ENCODE assay signal across 9 cellular contexts in the genomic region with DNA sequence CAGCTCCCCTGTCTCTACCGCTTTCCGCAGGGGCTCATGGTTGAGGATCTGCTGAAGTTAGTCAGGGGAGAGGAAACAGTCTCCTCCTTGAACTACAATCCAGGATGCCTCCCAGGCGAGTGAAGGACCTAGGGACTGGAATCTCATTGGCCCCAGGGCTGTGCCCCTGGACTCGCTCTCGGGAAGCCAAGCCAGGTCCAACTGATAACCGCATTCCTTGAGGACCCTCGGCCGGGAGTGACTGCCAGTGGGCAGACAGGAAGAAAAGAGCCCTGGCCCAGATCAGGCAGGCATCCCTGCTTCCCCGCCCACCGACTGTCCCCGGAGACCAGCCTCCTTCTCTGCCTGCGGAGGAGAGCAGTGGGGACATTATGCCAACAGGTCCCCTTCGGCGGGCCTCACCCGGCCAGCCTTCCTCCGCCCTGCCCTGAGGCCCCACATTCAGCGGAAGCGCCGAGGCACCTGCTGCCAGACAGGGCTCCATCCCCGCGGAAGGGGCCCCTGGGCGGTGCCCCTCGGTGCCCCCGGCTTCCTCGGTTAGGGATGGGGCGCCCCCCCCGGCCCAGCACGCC. TPM values are rescaled to one million over a fixed set of nuclear protein-coding genes. Genes with fewer than 3 reads are reported as not detected.
DNase-seq lines count a peak whose midpoint lies in the region; ATAC-seq, FAIRE-seq and TF ChIP-seq lines count a peak whose summit lies in the region.
"Had no signal": no experiment of that assay in that cellular context is flagged by ENCODE, and none has a peak within 500 bp of the region (broad histone marks: within the 10 kb centered on the region; RNA-seq: fewer than 3 reads in every experiment).

No MANE protein-coding gene starts in this region.

- H3K4me1 ChIP-seq in cardiac muscle cell (ENCODE audit: low read depth) (peaks cover 49% of the 10 kb centered on the region), kidney (ENCODE audit: control insufficient read depth in 1 of 2, insufficient read depth in 1 of 2, low read depth in 1 of 2, low read length in 2 of 2) (peaks cover 0 to 21% of the 10 kb centered on the region in 2 donors)

- DNase-seq in cardiac muscle cell (ENCODE audit: low read depth in 1 of 2, low spot score in 1 of 2): peak in 1 of 2 donors; percentile 42
- no peak for DNase-seq in cardiac septum (ENCODE audit: low spot score)
- DNase-seq in activated naive CD4-positive, alpha-beta T cell treated with anti-CD3 and anti-CD28 coated beads for 36 hours: peak; percentile 35
- no peak for DNase-seq in kidney
- DNase-seq in stimulated activated effector memory CD8-positive, alpha-beta T cell treated with anti-CD3 and anti-CD28 coated beads, Interleukin-12 subunit alpha, Interleukin-12 subunit beta, amount 100 ng/mL, for 72 hours (ENCODE audit: low spot score in 2 of 2): peak; percentile 25 to 59
- DNase-seq in glomerular visceral epithelial cell (ENCODE audit: extremely low spot score): no peak
- DNase-seq in urothelium cell line (ENCODE audit: low spot score): no peak

- intact Hi-C loops in cardiac septum (cut with DNase I) (no loop called here), kidney (cut with DNase I) (no loop called here)
- intact Hi-C loops in activated naive CD4-positive, alpha-beta T cell treated with anti-CD3 and anti-CD28 coated beads for 36 hours (cut with micrococcal nuclease): loop anchor here (5.0 kb wide), 1 partner anchor 39 kb away; no protein-coding TSS in a partner anchor

- TF ChIP-seq CTCF in cardiac muscle cell (IDR thresholded peaks at IDR 0.05; ENCODE audit: low read depth, low read length) (no peak), kidney (IDR thresholded peaks at IDR 0.05; ENCODE audit: borderline replicate concordance, extremely low read depth, insufficient read depth) (no peak)

- H3K4me1 Mint-ChIP-seq in activated naive CD4-positive, alpha-beta T cell treated with anti-CD3 and anti-CD28 coated beads for 36 hours (ENCODE audit: low read depth): peaks cover 11% of the 10 kb centered on the region
- peaks cover 19% of the 10 kb centered on the region for H3K4me1 Mint-ChIP-seq in stimulated activated effector memory CD8-positive, alpha-beta T cell treated with anti-CD3 and anti-CD28 coated beads, Interleukin-12 subunit alpha, Interleukin-12 subunit beta, amount 100 ng/mL, for 72 hours

- H3K9ac ChIP-seq in kidney (ENCODE audit: low read length in 2 of 2): no peak overlapping the region

- peak overlapping the region; percentile 60 for H3K4me3 Mint-ChIP-seq in activated naive CD4-positive, alpha-beta T cell treated with anti-CD3 and anti-CD28 coated beads for 36 hours
- H3K4me3 Mint-ChIP-seq in stimulated activated effector memory CD8-positive, alpha-beta T cell treated with anti-CD3 and anti-CD28 coated beads, Interleukin-12 subunit alpha, Interleukin-12 subunit beta, amount 100 ng/mL, for 72 hours: peak overlapping the region; percentile 68

- H3K36me3 ChIP-seq in cardiac muscle cell (no peaks in the 10 kb centered on the region), kidney (ENCODE audit: control insufficient read depth in 1 of 2, insufficient read depth in 2 of 2, low read length in 2 of 2) (no peaks in the 10 kb centered on the region)

- no peaks in the 10 kb centered on the region for H3K36me3 Mint-ChIP-seq in activated naive CD4-positive, alpha-beta T cell treated with anti-CD3 and anti-CD28 coated beads for 36 hours (ENCODE audit: low read depth)
- no peaks in the 10 kb centered on the region for H3K36me3 Mint-ChIP-seq in stimulated activated effector memory CD8-positive, alpha-beta T cell treated with anti-CD3 and anti-CD28 coated beads, Interleukin-12 subunit alpha, Interleukin-12 subunit beta, amount 100 ng/mL, for 72 hours

- H3K9me3 ChIP-seq in cardiac muscle cell (ENCODE audit: low read depth) (no peaks in the 10 kb centered on the region), kidney (ENCODE audit: control insufficient read depth in 1 of 2, low read length in 2 of 2) (no peaks in the 10 kb centered on the region)
- H3K9me3 ChIP-seq: body of pancreas had no signal

- no peaks in the 10 kb centered on the region for H3K9me3 Mint-ChIP-seq in activated naive CD4-positive, alpha-beta T cell treated with anti-CD3 and anti-CD28 coated beads for 36 hours
- H3K9me3 Mint-ChIP-seq in stimulated activated effector memory CD8-positive, alpha-beta T cell treated with anti-CD3 and anti-CD28 coated beads, Interleukin-12 subunit alpha, Interleukin-12 subunit beta, amount 100 ng/mL, for 72 hours: no peaks in the 10 kb centered on the region

- FAIRE-seq in kidney (lab: Jason Lieb, UNC) (no peak), urothelium cell line (lab: Jason Lieb, UNC) (no peak)

- CTCF ChIA-PET in activated naive CD4-positive, alpha-beta T cell treated with anti-CD3 and anti-CD28 coated beads for 36 hours (lab: Charles Lee): no interaction called here

- H3K27me3 Mint-ChIP-seq in activated naive CD4-positive, alpha-beta T cell treated with anti-CD3 and anti-CD28 coated beads for 36 hours (ENCODE audit: low read depth): peaks cover 2% of the 10 kb centered on the region

- H3K27ac ChIP-seq in cardiac muscle cell: no peak overlapping the region
- no peak overlapping the region for H3K27ac ChIP-seq in kidney (ENCODE audit: low read depth in 2 of 2, low read length in 2 of 2)
- H3K27ac ChIP-seq: body of pancreas had no signal

- H3K4me3 ChIP-seq in cardiac muscle cell: peak overlapping the region; percentile 80
- peak overlapping the region; percentile 3 to 47 for H3K4me3 ChIP-seq in kidney (ENCODE audit: low read length in 2 of 2)

- peak; percentile 61 for ATAC-seq in stimulated activated effector memory CD8-positive, alpha-beta T cell treated with anti-CD3 and anti-CD28 coated beads, Interleukin-12 subunit alpha, Interleukin-12 subunit beta, amount 100 ng/mL, for 72 hours
- ATAC-seq in esophagus mucosa: no peak

- no peak overlapping the region for H3K27ac Mint-ChIP-seq in activated naive CD4-positive, alpha-beta T cell treated with anti-CD3 and anti-CD28 coated beads for 36 hours
- H3K27ac Mint-ChIP-seq in stimulated activated effector memory CD8-positive, alpha-beta T cell treated with anti-CD3 and anti-CD28 coated beads, Interleukin-12 subunit alpha, Interleukin-12 subunit beta, amount 100 ng/mL, for 72 hours: no peak overlapping the region

- H3K27me3 ChIP-seq in cardiac muscle cell: peaks cover 4% of the 10 kb centered on the region
- H3K27me3 ChIP-seq: body of pancreas had no signal

RNA-seq across cellular contexts. Expression of a gene that starts 0.8 kb away (rescaled TPM):
- total RNA-seq in cardiac muscle cell (23.1 and 31.3 TPM in 2 replicates), cardiac septum (1.4 TPM), kidney (2.5 TPM), esophagus mucosa (0.08 TPM)
- polyA plus RNA-seq in cardiac muscle cell (9.0 and 9.1 TPM in 2 replicates), kidney (ENCODE audit: insufficient read depth, low read depth, low replicate concordance) (2.6 TPM)
- under 1 TPM; 0.69 to 0.79 TPM for total RNA-seq in activated naive CD4-positive, alpha-beta T cell treated with anti-CD3 and anti-CD28 coated beads for 36 hours

Comparison
In these comparisons a context has a peak if more than half of its experiments do, and no peak if none do; other contexts are left out.
1. DNase-seq: peak in activated naive CD4-positive, alpha-beta T cell treated with anti-CD3 and anti-CD28 coated beads for 36 hours (single experiment) and stimulated activated effector memory CD8-positive, alpha-beta T cell treated with anti-CD3 and anti-CD28 coated beads, Interleukin-12 subunit alpha, Interleukin-12 subunit beta, amount 100 ng/mL, for 72 hours (2 of 2); none in cardiac septum (single experiment), kidney (single experiment), glomerular visceral epithelial cell (single experiment) and urothelium cell line (single experiment).